In genomic region chr10:11176746-11177145, GRCh38 we compare ENCODE assay signal across 11 cellular contexts.
A peak's percentile ranks its signal among the peaks of the same experiment; 100 is the strongest.
DNase-seq lines count a peak whose midpoint lies in the region; ATAC-seq, FAIRE-seq and TF ChIP-seq lines count a peak whose summit lies in the region.
"Had no signal": no experiment of that assay in that cellular context is flagged by ENCODE, and none has a peak within 500 bp of the region (broad histone marks: within the 10 kb centered on the region; RNA-seq: fewer than 3 reads in every experiment).

No MANE protein-coding gene starts in this region.

- in situ Hi-C loops in HepG2 (cut with HindIII; ENCODE audit: extremely low pct_ligation_motif_present, low pct_unique_long_range_greater_than_20kb), result no loop called here

- WGBS in right lobe of liver (ENCODE audit: insufficient coverage, low coverage, low lambda C conversion rate, missing lambda C conversion rate), result 27% methylated on average over 7 of the region's 7 CpGs
- WGBS in HepG2 (ENCODE audit: low lambda C conversion rate), result 16% methylated on average over 7 of the region's 7 CpGs
- WGBS in esophagus squamous epithelium, 2 donors, result 59 to 77% methylated on average over 7 of the region's 7 CpGs
- 87 to 90% (median 87%) methylated on average over 7 of the region's 7 CpGs for WGBS in psoas muscle, 3 donors

- peak overlapping the region in 1 of 3 donors; percentile 22 for H3K27ac ChIP-seq in right lobe of liver
- no peak overlapping the region for H3K27ac ChIP-seq in HepG2 (ENCODE audit: extremely low read length, insufficient read depth, low read length)
- peak overlapping the region in 3 of 4 donors; percentile 64 to 72 (median 71) for H3K27ac ChIP-seq in esophagus squamous epithelium
- H3K27ac ChIP-seq in upper lobe of right lung, result peak overlapping the region; percentile 12
- H3K27ac ChIP-seq in psoas muscle, result no peak overlapping the region
- H3K27ac ChIP-seq: C4-2B had no signal

- H3K4me3 ChIP-seq in right lobe of liver (no peak overlapping the region), HepG2 (replicated peaks in 1 of 3; ENCODE audit: insufficient read depth in 1 of 3, low read depth in 2 of 3, low read length in 3 of 3) (no peak overlapping the region), esophagus squamous epithelium (peak overlapping the region in 2 of 4 donors; percentile 10 to 40), upper lobe of right lung (peak overlapping the region; percentile 0), psoas muscle (no peak overlapping the region)

- H3K27me3 Mint-ChIP-seq in T-cell, result no peaks in the 10 kb centered on the region

- CTCF ChIA-PET in HepG2 (lab: Yijun Ruan, JAX; ENCODE audit: low intra/inter-chr PET ratio, low total read pairs), result no interaction called here
- CTCF ChIA-PET in T-cell (lab: Charles Lee), result interaction anchor here (0.6 to 1.1 kb wide), 7 partner anchors 8 to 93 kb away, joined by 3 to 5 read pairs (median 3); no protein-coding TSS in a partner anchor

- H3K79me2 ChIP-seq in HepG2 (ENCODE audit: insufficient read depth, low read length), result no peaks in the 10 kb centered on the region

- POLR2A ChIA-PET in HepG2 (lab: Yijun Ruan, JAX), result no interaction called here
- POLR2A ChIA-PET in T-cell (lab: Charles Lee), result interaction anchor here (0.6 to 4.8 kb wide), 4 partner anchors 10 to 281 kb away, joined by 3 to 90 read pairs (median 12); no protein-coding TSS in a partner anchor

- H4K20me1 ChIP-seq in HepG2 (ENCODE audit: insufficient read depth, low read length), result no peaks in the 10 kb centered on the region

- H3K4me2 ChIP-seq in HepG2 (ENCODE audit: low read depth, low read length), result no peak overlapping the region

- peaks cover 40% of the 10 kb centered on the region for H3K36me3 Mint-ChIP-seq in T-cell

- TF ChIP-seq POLR2A in right lobe of liver (IDR thresholded peaks at IDR 0.05) (peak; percentile 12), HepG2 (IDR thresholded peaks at IDR 0.05; ENCODE audit: insufficient read depth in 1 of 2, low read depth in 2 of 2, low read length in 2 of 2) (no peak), esophagus squamous epithelium (IDR thresholded peaks at IDR 0.05) (peak in 1 of 4 donors; percentile 51)

- FAIRE-seq in HepG2 (lab: Jason Lieb, UNC), result no peak

- H3K4me1 ChIP-seq in right lobe of liver, result no peaks in the 10 kb centered on the region
- no peaks in the 10 kb centered on the region for H3K4me1 ChIP-seq in HepG2 (ENCODE audit: insufficient read depth, low read length)
- H3K4me1 ChIP-seq in esophagus squamous epithelium, result peaks cover 6 to 58% (median 15%) of the 10 kb centered on the region in 3 donors
- H3K4me1 ChIP-seq in upper lobe of right lung, result peaks cover 59% of the 10 kb centered on the region
- H3K4me1 ChIP-seq in psoas muscle, result peaks cover 28% of the 10 kb centered on the region

- no peaks in the 10 kb centered on the region for H3K9me3 ChIP-seq in right lobe of liver
- no peaks in the 10 kb centered on the region for H3K9me3 ChIP-seq in HepG2 (ENCODE audit: low read length)
- H3K9me3 ChIP-seq in esophagus squamous epithelium, result no peaks in the 10 kb centered on the region
- H3K9me3 ChIP-seq in upper lobe of right lung, result no peaks in the 10 kb centered on the region
- no peaks in the 10 kb centered on the region for H3K9me3 ChIP-seq in psoas muscle

- H2AFZ ChIP-seq in HepG2 (ENCODE audit: low read length), result no peak overlapping the region

- DNase-seq in right lobe of liver (no peak), HepG2 (ENCODE audit: low spot score) (no peak), T-cell (peak in 16 of 34 experiments; percentile 23 to 57 (median 33)), esophagus squamous epithelium (lab: John Stamatoyannopoulos, UW) (no peak), upper lobe of right lung (no peak), psoas muscle (no peak), HCEC 1CT (no peak)
- DNase-seq: HFFc6, NCI-H69 had no signal

- TF ChIP-seq RAD21 in HepG2 (CRISPR knock-in tag; IDR thresholded peaks at IDR 0.05), result no peak

- no peak for TF ChIP-seq CTCF in right lobe of liver (IDR thresholded peaks at IDR 0.05)
- no peak for TF ChIP-seq CTCF in HepG2 (CRISPR knock-in tag; IDR thresholded peaks at IDR 0.05)
- TF ChIP-seq CTCF in esophagus squamous epithelium (IDR thresholded peaks at IDR 0.05), result no peak
- no peak for TF ChIP-seq CTCF in upper lobe of right lung (IDR thresholded peaks at IDR 0.05)
- TF ChIP-seq CTCF in psoas muscle (IDR thresholded peaks at IDR 0.05), result no peak

- H3K9me3 Mint-ChIP-seq in T-cell, result no peaks in the 10 kb centered on the region

- ATAC-seq in right lobe of liver (peak; percentile 25 to 43 (median 32)), HepG2 (no peak), T-cell (replicated peaks in 1 of 4) (peak in 3 of 4 experiments; percentile 25 to 36 (median 26)), upper lobe of right lung (peak; percentile 4), psoas muscle (no peak), HG03159 (IDR thresholded peaks at IDR 0.05; ENCODE audit: unreplicated experiment) (no peak)

- TF ChIP-seq EP300 in HepG2 (IDR thresholded peaks at IDR 0.05; ENCODE audit: low read depth in 2 of 2, low read length in 2 of 2) (no peak), HepG2 (CRISPR knock-in tag; IDR thresholded peaks at IDR 0.05; ENCODE audit: borderline replicate concordance) (no peak)

- intact Hi-C loops in right lobe of liver (cut with DNase I), result no loop called here
- intact Hi-C loops in HepG2 (cut with micrococcal nuclease; ENCODE audit: unreplicated experiment), result no loop called here
- intact Hi-C loops in esophagus squamous epithelium (cut with DNase I), result no loop called here
- intact Hi-C loops in upper lobe of right lung (cut with DNase I), result no loop called here
- intact Hi-C loops in psoas muscle (cut with DNase I), result no loop called here

- H3K27me3 ChIP-seq in right lobe of liver, result no peaks in the 10 kb centered on the region
- H3K27me3 ChIP-seq in HepG2 (ENCODE audit: control insufficient read depth in 1 of 2, insufficient read depth in 2 of 2, low read length in 2 of 2), result peaks cover 0 to 45% of the 10 kb centered on the region in 2 experiments; a peak in 3 of 5 replicates
- no peaks in the 10 kb centered on the region for H3K27me3 ChIP-seq in esophagus squamous epithelium
- no peaks in the 10 kb centered on the region for H3K27me3 ChIP-seq in upper lobe of right lung
- H3K27me3 ChIP-seq in psoas muscle (ENCODE audit: insufficient read depth in 3 of 3, low read length in 2 of 3), result no peaks in the 10 kb centered on the region

- peak overlapping the region in 1 of 3 donors; percentile 74 for H3K4me3 Mint-ChIP-seq in T-cell

- H3K36me3 ChIP-seq in right lobe of liver (no peaks in the 10 kb centered on the region), HepG2 (replicated peaks in 1 of 2; ENCODE audit: control insufficient read depth in 1 of 2, insufficient read depth in 2 of 2, low read length in 2 of 2) (no peaks in the 10 kb centered on the region), esophagus squamous epithelium (no peaks in the 10 kb centered on the region), upper lobe of right lung (peaks cover 7% of the 10 kb centered on the region), psoas muscle (ENCODE audit: insufficient read depth in 1 of 2, low read depth in 1 of 2) (peaks cover 0 to 2% of the 10 kb centered on the region in 2 donors)

- H3K27ac Mint-ChIP-seq in T-cell, result peak overlapping the region in 1 of 2 donors; percentile 94

- H3K9ac ChIP-seq in HepG2 (ENCODE audit: insufficient read depth, low read depth, low read length), result no peak overlapping the region

- no TSS peak for BruUV-seq in HepG2 (replicated peaks; lab: Mats Ljungman, UMichigan)

- H3K4me1 Mint-ChIP-seq in T-cell, result peaks cover 10% of the 10 kb centered on the region in 3 donors

TF ChIP-seq in HepG2, 621 proteins besides CTCF, POLR2A, EP300 and RAD21 (continues in another document):
- TF ChIP-seq IKZF4 (CRISPR knock-in tag; IDR thresholded peaks at IDR 0.05; ENCODE audit: borderline replicate concordance, low read depth, not compliant biosample characterization) (no peak), ZNF564 (CRISPR knock-in tag; IDR thresholded peaks at IDR 0.05) (no peak), ZNF605 (CRISPR knock-in tag; IDR thresholded peaks at IDR 0.05) (no peak), KLF16 (CRISPR knock-in tag; IDR thresholded peaks at IDR 0.05) (no peak), ZNF18 (CRISPR knock-in tag; IDR thresholded peaks at IDR 0.05; ENCODE audit: insufficient replicate concordance) (no peak), GMEB2 (CRISPR knock-in tag; IDR thresholded peaks at IDR 0.05; ENCODE audit: low read depth) (no peak), TEF (CRISPR knock-in tag; IDR thresholded peaks at IDR 0.05) (no peak)

Comparison
In these comparisons a context has a peak if more than half of its experiments do, and no peak if none do; other contexts are left out.
1. ATAC-seq: peak in right lobe of liver (4 of 4), T-cell (3 of 4) and upper lobe of right lung (single experiment); none in HepG2 (single experiment), psoas muscle (0 of 4) and HG03159 (single experiment).
2. H3K27ac ChIP-seq: peak in esophagus squamous epithelium (3 of 4) and upper lobe of right lung (single experiment); none in HepG2 (single experiment) and psoas muscle (single experiment).